In the genomic region with DNA sequence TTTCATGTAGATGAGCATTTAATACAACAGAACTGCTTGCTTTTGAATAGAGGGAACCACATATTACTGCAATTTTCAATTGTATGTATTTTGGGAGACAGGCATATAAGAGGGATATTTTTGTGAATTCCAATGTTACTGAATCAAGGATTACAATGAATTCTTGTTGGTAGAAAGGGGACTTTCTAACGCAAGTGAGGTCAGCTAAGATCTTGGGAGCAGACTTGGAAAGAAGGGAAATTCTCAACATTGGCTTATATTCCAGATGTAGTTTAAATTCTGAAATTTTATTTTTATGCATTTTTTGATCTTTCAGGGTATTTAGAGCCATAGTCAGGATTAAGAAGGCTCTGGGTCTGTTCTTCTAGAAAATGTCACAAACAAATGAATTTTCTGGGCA, we compare ENCODE assay signal across 1 cellular context.
TF ChIP-seq lines count a peak whose summit lies in the region.

No MANE protein-coding gene starts in this region.

TF ChIP-seq in IMR-90, 13 proteins besides CTCF, POLR2A, EP300 and RAD21 (continued from another document):
- TF ChIP-seq, protein P1, sequence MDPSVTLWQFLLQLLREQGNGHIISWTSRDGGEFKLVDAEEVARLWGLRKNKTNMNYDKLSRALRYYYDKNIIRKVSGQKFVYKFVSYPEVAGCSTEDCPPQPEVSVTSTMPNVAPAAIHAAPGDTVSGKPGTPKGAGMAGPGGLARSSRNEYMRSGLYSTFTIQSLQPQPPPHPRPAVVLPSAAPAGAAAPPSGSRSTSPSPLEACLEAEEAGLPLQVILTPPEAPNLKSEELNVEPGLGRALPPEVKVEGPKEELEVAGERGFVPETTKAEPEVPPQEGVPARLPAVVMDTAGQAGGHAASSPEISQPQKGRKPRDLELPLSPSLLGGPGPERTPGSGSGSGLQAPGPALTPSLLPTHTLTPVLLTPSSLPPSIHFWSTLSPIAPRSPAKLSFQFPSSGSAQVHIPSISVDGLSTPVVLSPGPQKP (IDR thresholded peaks at IDR 0.05; ENCODE audit: borderline replicate concordance, low read depth, low read length): no peak
